8 cellular contexts compared by ENCODE assay signal in genomic region chr2:54634564-54635511, GRCh38.
DNase-seq lines count a peak whose midpoint lies in the region; ATAC-seq and TF ChIP-seq lines count a peak whose summit lies in the region.

No MANE protein-coding gene starts in this region.

- no peaks in the 10 kb centered on the region for H4K20me1 ChIP-seq in KMS-11 (ENCODE audit: insufficient read depth)

- H3K27ac ChIP-seq in KMS-11 (peak overlapping the region; percentile 91), caudate nucleus (ENCODE audit: low read depth, low read length) (peak overlapping the region; percentile 63), right lobe of liver (peak overlapping the region; percentile 65 to 91 (median 73))

- H3K9me3 ChIP-seq in right lobe of liver = no peaks in the 10 kb centered on the region

- peaks cover 66% of the 10 kb centered on the region for H3K79me2 ChIP-seq in KMS-11 (ENCODE audit: insufficient read depth, low read depth)

- DNase-seq in GM12865 (ENCODE audit: low read depth) (peak; percentile 92), caudate nucleus (lab: John Stamatoyannopoulos, UW) (no peak), right lobe of liver (peak in 1 of 3 donors; percentile 46), SKM-1 treated with dmso at 0.1 percent for 144 hours (lab: John Stamatoyannopoulos, UW; ENCODE audit: unreplicated experiment) (no peak), NCI-H82 (lab: John Stamatoyannopoulos, UW) (no peak)

- H3K27me3 ChIP-seq in KMS-11 (ENCODE audit: insufficient read depth, low read depth) (no peaks in the 10 kb centered on the region), right lobe of liver (no peaks in the 10 kb centered on the region)

- peak overlapping the region; percentile 23; the same call in 1 of the 2 replicates for H2AFZ ChIP-seq in KMS-11 (ENCODE audit: low read depth)

- TF ChIP-seq POLR2A in right lobe of liver (IDR thresholded peaks at IDR 0.05) = no peak

- intact Hi-C loops in right lobe of liver (cut with DNase I) = no loop called here

- H3K9ac ChIP-seq in KMS-11 = peak overlapping the region; percentile 53

- 60% methylated on average over 14 of the region's 16 CpGs for WGBS in right lobe of liver (ENCODE audit: insufficient coverage, low coverage, low lambda C conversion rate, missing lambda C conversion rate)

- peaks cover 91% of the 10 kb centered on the region for H3K4me1 ChIP-seq in KMS-11 (ENCODE audit: low read depth, poor library complexity, severe bottlenecking)
- peaks cover 0 to 68% (median 25%) of the 10 kb centered on the region in 4 donors for H3K4me1 ChIP-seq in right lobe of liver

- peak overlapping the region; percentile 42 for H3K4me3 ChIP-seq in GM12865 (ENCODE audit: low read depth, low read length)
- H3K4me3 ChIP-seq in KMS-11 (IDR thresholded peaks at IDR 0.05; ENCODE audit: insufficient read depth, low read depth, low read length) = peak overlapping the region; percentile 58
- no peak overlapping the region for H3K4me3 ChIP-seq in right lobe of liver

- H3K4me2 ChIP-seq in KMS-11 = peak overlapping the region; percentile 99

- peak; percentile 70 for ATAC-seq in GM21619 (IDR thresholded peaks at IDR 0.05; ENCODE audit: unreplicated experiment)
- peak in 2 of 4 donors; percentile 4 to 23 for ATAC-seq in right lobe of liver
- no peak for ATAC-seq in activated CD4-positive, CD25-positive, alpha-beta regulatory T cell treated with anti-CD3 and anti-CD28 coated beads, Interleukin-2, amount 50 U/mL, for 24 hours

- TF ChIP-seq CTCF in GM12865 (IDR thresholded peaks at IDR 0.05; ENCODE audit: insufficient read depth, low read depth, low read length, missing control alignments) (no peak), KMS-11 (conservative IDR thresholded peaks at IDR 0.05; ENCODE audit: low read depth, low read length) (no peak), right lobe of liver (IDR thresholded peaks at IDR 0.05) (no peak)

- peaks cover 16% of the 10 kb centered on the region; the same call in 1 of the 2 replicates for H3K36me3 ChIP-seq in KMS-11 (ENCODE audit: insufficient read depth)
- H3K36me3 ChIP-seq in right lobe of liver = peaks cover 9 to 43% (median 26%) of the 10 kb centered on the region in 4 donors

Comparison
In these comparisons a context has a peak if more than half of its experiments do, and no peak if none do; other contexts are left out.
1. H3K4me3 ChIP-seq: peak in GM12865 (single experiment) and KMS-11 (single experiment); none in right lobe of liver (0 of 3).
2. Peak in every context shown above with its lines, with median percentiles within 50 percentile points of each other: H3K27ac ChIP-seq.